Comparison of ENCODE assay signal across 1 cellular context in genomic region chr19:50817941-50818858, GRCh38.
TF ChIP-seq lines count a peak whose summit lies in the region.

No MANE protein-coding gene starts in this region.

TF ChIP-seq in GM23338, 12 proteins besides CTCF, POLR2A, EP300 and RAD21:
- TF ChIP-seq, protein P1, sequence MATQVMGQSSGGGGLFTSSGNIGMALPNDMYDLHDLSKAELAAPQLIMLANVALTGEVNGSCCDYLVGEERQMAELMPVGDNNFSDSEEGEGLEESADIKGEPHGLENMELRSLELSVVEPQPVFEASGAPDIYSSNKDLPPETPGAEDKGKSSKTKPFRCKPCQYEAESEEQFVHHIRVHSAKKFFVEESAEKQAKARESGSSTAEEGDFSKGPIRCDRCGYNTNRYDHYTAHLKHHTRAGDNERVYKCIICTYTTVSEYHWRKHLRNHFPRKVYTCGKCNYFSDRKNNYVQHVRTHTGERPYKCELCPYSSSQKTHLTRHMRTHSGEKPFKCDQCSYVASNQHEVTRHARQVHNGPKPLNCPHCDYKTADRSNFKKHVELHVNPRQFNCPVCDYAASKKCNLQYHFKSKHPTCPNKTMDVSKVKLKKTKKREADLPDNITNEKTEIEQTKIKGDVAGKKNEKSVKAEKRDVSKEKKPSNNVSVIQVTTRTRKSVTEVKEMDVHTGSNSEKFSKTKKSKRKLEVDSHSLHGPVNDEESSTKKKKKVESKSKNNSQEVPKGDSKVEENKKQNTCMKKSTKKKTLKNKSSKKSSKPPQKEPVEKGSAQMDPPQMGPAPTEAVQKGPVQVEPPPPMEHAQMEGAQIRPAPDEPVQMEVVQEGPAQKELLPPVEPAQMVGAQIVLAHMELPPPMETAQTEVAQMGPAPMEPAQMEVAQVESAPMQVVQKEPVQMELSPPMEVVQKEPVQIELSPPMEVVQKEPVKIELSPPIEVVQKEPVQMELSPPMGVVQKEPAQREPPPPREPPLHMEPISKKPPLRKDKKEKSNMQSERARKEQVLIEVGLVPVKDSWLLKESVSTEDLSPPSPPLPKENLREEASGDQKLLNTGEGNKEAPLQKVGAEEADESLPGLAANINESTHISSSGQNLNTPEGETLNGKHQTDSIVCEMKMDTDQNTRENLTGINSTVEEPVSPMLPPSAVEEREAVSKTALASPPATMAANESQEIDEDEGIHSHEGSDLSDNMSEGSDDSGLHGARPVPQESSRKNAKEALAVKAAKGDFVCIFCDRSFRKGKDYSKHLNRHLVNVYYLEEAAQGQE (IDR thresholded peaks at IDR 0.05; ENCODE audit: unreplicated experiment): no peak
- peak; percentile 75 for TF ChIP-seq POLR2AphosphoS5 (IDR thresholded peaks at IDR 0.05; ENCODE audit: low read depth)
